In genomic region chr3:115165701-115166100, GRCh38 we compare ENCODE assay signal across 16 cellular contexts. TPM values are rescaled to one million over a fixed set of nuclear protein-coding genes. Genes with fewer than 3 reads are reported as not detected.
DNase-seq lines count a peak whose midpoint lies in the region; ATAC-seq lines count a peak whose summit lies in the region.
"Had no signal": no experiment of that assay in that cellular context is flagged by ENCODE, and none has a peak within 500 bp of the region (broad histone marks: within the 10 kb centered on the region; RNA-seq: fewer than 3 reads in every experiment).

No MANE protein-coding gene starts in this region.

- H3K9me3 Mint-ChIP-seq in activated T-cell treated with anti-CD3 and anti-CD28 coated beads, Interleukin-2, amount 50 U/mL, for 72 hours: no peaks in the 10 kb centered on the region
- H3K9me3 Mint-ChIP-seq: activated B cell treated with CpG ODN at 0.5 μM for 24 hours had no signal

- no peaks in the 10 kb centered on the region for H3K36me3 Mint-ChIP-seq in activated T-cell treated with anti-CD3 and anti-CD28 coated beads, Interleukin-2, amount 50 U/mL, for 72 hours (ENCODE audit: insufficient read depth in 2 of 2)

- H3K27me3 ChIP-seq in effector memory CD4-positive, alpha-beta T cell (replicated peaks; ENCODE audit: control insufficient read depth, insufficient read depth, low read length, poor library complexity, severe bottlenecking): no peaks in the 10 kb centered on the region

- peaks cover 28% of the 10 kb centered on the region for H3K4me1 ChIP-seq in effector memory CD4-positive, alpha-beta T cell (ENCODE audit: control insufficient read depth, insufficient read depth, low read length, poor library complexity, severe bottlenecking)

- no peak for DNase-seq in activated T-cell treated with anti-CD3 and anti-CD28 coated beads, Interleukin-2, amount 50 U/mL, for 72 hours
- DNase-seq in activated T-cell treated with anti-CD3 and anti-CD28 coated beads, Interleukin-2, amount 50 U/mL, for 48 hours: no peak
- peak; percentile 26 for DNase-seq in RPMI7951 (ENCODE audit: low read depth)
- no peak for DNase-seq in effector memory CD4-positive, alpha-beta T cell
- DNase-seq in stimulated activated naive CD8-positive, alpha-beta T cell treated with anti-CD3 and anti-CD28 coated beads, Interleukin-15, Interleukin-2, amounts not matched to agents 100 U/mL and 50 U/mL, for 24 hours: no peak
- no peak for DNase-seq in NCI-H2171 treated with DMSO at 0.1 percent for 48 hours (lab: John Stamatoyannopoulos, UW)
- no peak for DNase-seq in MV-4-11 (lab: John Stamatoyannopoulos, UW)
- no peak for DNase-seq in Kasumi-1 (lab: John Stamatoyannopoulos, UW)
- DNase-seq: ACHN; activated B cell treated with CpG ODN at 0.5 μM for 24 hours; GDM1; GOT3; NCI-H1417; NCI-H82; RPMI8226; stimulated activated CD4-positive, alpha-beta T cell treated with anti-CD3 and anti-CD28 coated beads, Interleukin-15, amount 100 ng/mL, for 24 hours had no signal

- H3K27me3 Mint-ChIP-seq in activated T-cell treated with anti-CD3 and anti-CD28 coated beads, Interleukin-2, amount 50 U/mL, for 72 hours (ENCODE audit: low read depth): no peaks in the 10 kb centered on the region
- H3K27me3 Mint-ChIP-seq: activated B cell treated with CpG ODN at 0.5 μM for 24 hours had no signal

- peaks cover 34% of the 10 kb centered on the region for H3K4me1 Mint-ChIP-seq in activated T-cell treated with anti-CD3 and anti-CD28 coated beads, Interleukin-2, amount 50 U/mL, for 72 hours (ENCODE audit: low read depth)

- peak; percentile 60 to 71 for ATAC-seq in activated T-cell treated with anti-CD3 and anti-CD28 coated beads, Interleukin-2, amount 50 U/mL, for 72 hours (replicated peaks in 1 of 2)
- ATAC-seq in stimulated activated naive CD8-positive, alpha-beta T cell treated with anti-CD3 and anti-CD28 coated beads, Interleukin-15, Interleukin-2, amounts not matched to agents 100 U/mL and 50 U/mL, for 24 hours: peak; percentile 42

- H3K4me3 Mint-ChIP-seq in activated T-cell treated with anti-CD3 and anti-CD28 coated beads, Interleukin-2, amount 50 U/mL, for 72 hours: peak overlapping the region; percentile 10 to 68
- H3K4me3 Mint-ChIP-seq: activated B cell treated with CpG ODN at 0.5 μM for 24 hours had no signal

- H3K9me3 ChIP-seq in effector memory CD4-positive, alpha-beta T cell (ENCODE audit: control insufficient read depth, low read length): no peaks in the 10 kb centered on the region

- peak overlapping the region; percentile 62 for H3K27ac ChIP-seq in effector memory CD4-positive, alpha-beta T cell (ENCODE audit: insufficient read depth, low read length, poor library complexity, severe bottlenecking)

- no peak overlapping the region for H3K4me3 ChIP-seq in effector memory CD4-positive, alpha-beta T cell (ENCODE audit: insufficient read depth, low read depth, low read length, poor library complexity, severe bottlenecking)

- H3K36me3 ChIP-seq in effector memory CD4-positive, alpha-beta T cell (ENCODE audit: control insufficient read depth, insufficient read depth, low read length): no peaks in the 10 kb centered on the region

- H3K27ac Mint-ChIP-seq in activated T-cell treated with anti-CD3 and anti-CD28 coated beads, Interleukin-2, amount 50 U/mL, for 72 hours: peak overlapping the region; percentile 67
- H3K27ac Mint-ChIP-seq: activated B cell treated with CpG ODN at 0.5 μM for 24 hours had no signal

RNA-seq across cellular contexts. Expression of gene ZBTB20, which starts 18.6 kb away (rescaled TPM):
- total RNA-seq in activated T-cell treated with anti-CD3 and anti-CD28 coated beads, Interleukin-2, amount 50 U/mL, for 72 hours: 10 to 100 TPM; 19.8 to 23.1 TPM
- 7.7 and 9.0 TPM in 2 replicates for total RNA-seq in RPMI7951 (2014; rRNA removed; shearing (Covaris generic))
